Comparison of ENCODE assay signal across 22 cellular contexts in genomic region chr10:21261705-21262285, GRCh38.
DNase-seq lines count a peak whose midpoint lies in the region; ATAC-seq and TF ChIP-seq lines count a peak whose summit lies in the region.
"Had no signal": no experiment of that assay in that cellular context is flagged by ENCODE, and none has a peak within 500 bp of the region (broad histone marks: within the 10 kb centered on the region; RNA-seq: fewer than 3 reads in every experiment).

No MANE protein-coding gene starts in this region.

- CTCF ChIA-PET in activated naive CD4-positive, alpha-beta T cell treated with anti-CD3 and anti-CD28 coated beads for 36 hours (lab: Charles Lee): no interaction called here

- peaks cover 20% of the 10 kb centered on the region for H3F3A ChIP-seq in neural progenitor cell (ENCODE audit: low read depth)

- peak in 9 of 14 donors; percentile 4 to 67 (median 25) for DNase-seq in C1 segment of cervical spinal cord (lab: John Stamatoyannopoulos, UW)
- peak in 40 of 56 donors; percentile 1 to 75 (median 28) for DNase-seq in amygdala (lab: John Stamatoyannopoulos, UW)
- peak in 28 of 42 donors; percentile 6 to 59 (median 26) for DNase-seq in head of caudate nucleus
- peak; percentile 22 for DNase-seq in neural progenitor cell (ENCODE audit: low spot score)
- no peak for DNase-seq in activated naive CD4-positive, alpha-beta T cell treated with anti-CD3 and anti-CD28 coated beads for 36 hours
- DNase-seq in D341Med (ENCODE audit: low spot score): no peak
- DNase-seq in stimulated activated naive CD4-positive, alpha-beta T cell (lab: John Stamatoyannopoulos, UW): no peak
- DNase-seq: activated CD4-positive, alpha-beta T cell treated with anti-CD3 and anti-CD28 coated beads, Interleukin-2, amount 50 U/mL, for 1 hour; activated CD8-positive, alpha-beta memory T cell treated with anti-CD3 and anti-CD28 coated beads, Interleukin-2, amount 10 ng/mL, durations not matched to agents 7 days and 5 days; activated naive CD4-positive, alpha-beta T cell treated with anti-CD3 and anti-CD28 coated beads, Interleukin-2, amount 50 U/mL, for 16 hours; DMS79 treated with DMSO at 0.1 percent for 48 hours; glutamatergic neuron; H7; Karpas-422; left cardiac atrium; MV-4-11; NCI-H187; NCI-H345; psoas muscle; stimulated activated CD4-positive, alpha-beta T cell treated with anti-CD3 and anti-CD28 coated beads, Interleukin-2, amount 100 ng/mL, for 24 hours had no signal

- H3K4me3 Mint-ChIP-seq in neural progenitor cell: peak overlapping the region; percentile 57
- no peak overlapping the region for H3K4me3 Mint-ChIP-seq in activated naive CD4-positive, alpha-beta T cell treated with anti-CD3 and anti-CD28 coated beads for 36 hours
- H3K4me3 Mint-ChIP-seq: activated CD8-positive, alpha-beta memory T cell treated with anti-CD3 and anti-CD28 coated beads, Interleukin-2, amount 10 ng/mL, durations not matched to agents 7 days and 5 days; central memory CD8-positive, alpha-beta T cell had no signal

- no peak for ATAC-seq in GM19467 (IDR thresholded peaks at IDR 0.05; ENCODE audit: unreplicated experiment)
- ATAC-seq: activated CD8-positive, alpha-beta memory T cell treated with anti-CD3 and anti-CD28 coated beads, Interleukin-2, amount 10 ng/mL, durations not matched to agents 7 days and 5 days; left cardiac atrium; psoas muscle had no signal

- H3K27ac ChIP-seq in neural progenitor cell: peak overlapping the region; percentile 74
- H3K27ac ChIP-seq: psoas muscle had no signal

- TF ChIP-seq CTCF in neural progenitor cell (IDR thresholded peaks at IDR 0.05): no peak

- H3K27ac Mint-ChIP-seq in neural progenitor cell: peak overlapping the region; percentile 99
- no peak overlapping the region for H3K27ac Mint-ChIP-seq in activated naive CD4-positive, alpha-beta T cell treated with anti-CD3 and anti-CD28 coated beads for 36 hours
- H3K27ac Mint-ChIP-seq: activated CD8-positive, alpha-beta memory T cell treated with anti-CD3 and anti-CD28 coated beads, Interleukin-2, amount 10 ng/mL, durations not matched to agents 7 days and 5 days had no signal

- no peaks in the 10 kb centered on the region for H3K9me3 ChIP-seq in neural progenitor cell (ENCODE audit: low read depth)
- H3K9me3 ChIP-seq: psoas muscle had no signal

- peaks cover 36% of the 10 kb centered on the region for H3K79me2 ChIP-seq in neural progenitor cell (ENCODE audit: low read depth)

- H3K36me3 ChIP-seq in neural progenitor cell: no peaks in the 10 kb centered on the region

- intact Hi-C loops in head of caudate nucleus (cut with DNase I): loop anchor here (10.0 kb wide), 1 partner anchor 187 kb away; no protein-coding TSS in a partner anchor
- intact Hi-C loops in activated naive CD4-positive, alpha-beta T cell treated with anti-CD3 and anti-CD28 coated beads for 36 hours (cut with micrococcal nuclease): no loop called here

- no peak overlapping the region for H3K9ac ChIP-seq in neural progenitor cell

- H3K4me1 ChIP-seq in neural progenitor cell: peaks cover 33% of the 10 kb centered on the region
- H3K4me1 ChIP-seq: psoas muscle had no signal

- no peak overlapping the region for H3K4me3 ChIP-seq in neural progenitor cell
- H3K4me3 ChIP-seq: psoas muscle had no signal

- H2AFZ ChIP-seq in neural progenitor cell (replicated peaks): peak overlapping the region; percentile 77

- peak overlapping the region; percentile 16 for H3K4me2 ChIP-seq in neural progenitor cell

- H3K27me3 Mint-ChIP-seq in neural progenitor cell (ENCODE audit: insufficient read depth, low read depth): peaks cover 2% of the 10 kb centered on the region
- H3K27me3 Mint-ChIP-seq in activated naive CD4-positive, alpha-beta T cell treated with anti-CD3 and anti-CD28 coated beads for 36 hours (ENCODE audit: low read depth): peaks cover 3% of the 10 kb centered on the region
- H3K27me3 Mint-ChIP-seq: activated CD8-positive, alpha-beta memory T cell treated with anti-CD3 and anti-CD28 coated beads, Interleukin-2, amount 10 ng/mL, durations not matched to agents 7 days and 5 days had no signal

- H4K20me1 ChIP-seq in neural progenitor cell (ENCODE audit: low read depth): no peaks in the 10 kb centered on the region

- H3K9me3 Mint-ChIP-seq in neural progenitor cell: peaks cover 6% of the 10 kb centered on the region
- H3K9me3 Mint-ChIP-seq in activated naive CD4-positive, alpha-beta T cell treated with anti-CD3 and anti-CD28 coated beads for 36 hours: no peaks in the 10 kb centered on the region
- H3K9me3 Mint-ChIP-seq: central memory CD8-positive, alpha-beta T cell had no signal

- peaks cover 12% of the 10 kb centered on the region for H3K36me3 Mint-ChIP-seq in neural progenitor cell
- no peaks in the 10 kb centered on the region for H3K36me3 Mint-ChIP-seq in activated naive CD4-positive, alpha-beta T cell treated with anti-CD3 and anti-CD28 coated beads for 36 hours (ENCODE audit: low read depth)
- H3K36me3 Mint-ChIP-seq: activated CD8-positive, alpha-beta memory T cell treated with anti-CD3 and anti-CD28 coated beads, Interleukin-2, amount 10 ng/mL, durations not matched to agents 7 days and 5 days had no signal

- no peaks in the 10 kb centered on the region for H3K27me3 ChIP-seq in neural progenitor cell

- peaks cover 40% of the 10 kb centered on the region for H3K4me1 Mint-ChIP-seq in neural progenitor cell
- H3K4me1 Mint-ChIP-seq in activated naive CD4-positive, alpha-beta T cell treated with anti-CD3 and anti-CD28 coated beads for 36 hours (ENCODE audit: low read depth): no peaks in the 10 kb centered on the region
- H3K4me1 Mint-ChIP-seq: activated CD8-positive, alpha-beta memory T cell treated with anti-CD3 and anti-CD28 coated beads, Interleukin-2, amount 10 ng/mL, durations not matched to agents 7 days and 5 days; central memory CD8-positive, alpha-beta T cell had no signal

Comparison
In these comparisons a context has a peak if more than half of its experiments do, and no peak if none do; other contexts are left out.
1. DNase-seq: peak in C1 segment of cervical spinal cord (9 of 14), amygdala (40 of 56), head of caudate nucleus (28 of 42) and neural progenitor cell (single experiment); none in activated naive CD4-positive, alpha-beta T cell treated with anti-CD3 and anti-CD28 coated beads for 36 hours (single experiment), D341Med (single experiment) and stimulated activated naive CD4-positive, alpha-beta T cell (0 of 6).